14 cellular contexts compared by ENCODE assay signal in genomic region chr2:207131634-207132418, GRCh38. TPM values are rescaled to one million over a fixed set of nuclear protein-coding genes. Genes with fewer than 3 reads are reported as not detected.
DNase-seq lines count a peak whose midpoint lies in the region; ATAC-seq, FAIRE-seq and TF ChIP-seq lines count a peak whose summit lies in the region.
"Had no signal": no experiment of that assay in that cellular context is flagged by ENCODE, and none has a peak within 500 bp of the region (broad histone marks: within the 10 kb centered on the region; RNA-seq: fewer than 3 reads in every experiment).

No MANE protein-coding gene starts in this region.

- TF ChIP-seq CTCF in CD4-positive, alpha-beta T cell (IDR thresholded peaks at IDR 0.05) = no peak
- TF ChIP-seq CTCF in KMS-11 (conservative IDR thresholded peaks at IDR 0.05; ENCODE audit: low read depth, low read length) (no peak), endothelial cell of umbilical vein (IDR thresholded peaks at IDR 0.05; ENCODE audit: extremely low read depth in 1 of 2, insufficient read depth in 1 of 2, low read depth in 1 of 2, low read length in 2 of 2) (no peak), RWPE1 (conservative IDR thresholded peaks at IDR 0.05; ENCODE audit: low read depth) (no peak)

- no peak overlapping the region for H3K27ac ChIP-seq in CD4-positive, alpha-beta T cell (ENCODE audit: low read depth, low read length)
- peak overlapping the region; percentile 84 for H3K27ac ChIP-seq in KMS-11
- H3K27ac ChIP-seq in endothelial cell of umbilical vein (ENCODE audit: insufficient read depth, low read depth, low read length) = peak overlapping the region; percentile 94
- H3K27ac ChIP-seq in rectal smooth muscle tissue (ENCODE audit: low read depth, low read length) = peak overlapping the region; percentile 24
- no peak overlapping the region for H3K27ac ChIP-seq in RWPE1

- no peak overlapping the region for H3K4me3 Mint-ChIP-seq in CD4-positive, alpha-beta T cell

- H3K9ac ChIP-seq in KMS-11 (peak overlapping the region; percentile 3; the same call in 1 of the 2 replicates), endothelial cell of umbilical vein (replicated peaks; ENCODE audit: extremely low read depth, insufficient read depth, low read length) (peak overlapping the region; percentile 33), rectal smooth muscle tissue (ENCODE audit: low read length) (no peak overlapping the region)

- no peaks in the 10 kb centered on the region for H3K9me3 Mint-ChIP-seq in CD4-positive, alpha-beta T cell

- TF ChIP-seq POLR2A in endothelial cell of umbilical vein (IDR thresholded peaks at IDR 0.05; ENCODE audit: low read depth, low read length) = peak; percentile 50

- peaks cover 31% of the 10 kb centered on the region for H3K36me3 Mint-ChIP-seq in CD4-positive, alpha-beta T cell (ENCODE audit: low read depth)

- peaks cover 82% of the 10 kb centered on the region for H3K4me1 Mint-ChIP-seq in CD4-positive, alpha-beta T cell (ENCODE audit: low read depth)

- peak; percentile 82 for FAIRE-seq in endothelial cell of umbilical vein (lab: Jason Lieb, UNC)

- no peak overlapping the region for H2AFZ ChIP-seq in KMS-11 (ENCODE audit: low read depth)
- no peak overlapping the region for H2AFZ ChIP-seq in endothelial cell of umbilical vein (ENCODE audit: low read depth, low read length)

- dilution Hi-C loops in endothelial cell of umbilical vein (cut with MboI; ENCODE audit: extremely low pct_ligation_motif_present, low sequenced_read_pairs) = no loop called here

- ATAC-seq in CD4-positive, alpha-beta T cell (ENCODE audit: poor library complexity) = no peak
- ATAC-seq: HCT116 had no signal

- H3K4me2 ChIP-seq in KMS-11 (peak overlapping the region; percentile 78), endothelial cell of umbilical vein (ENCODE audit: insufficient read depth, low read length) (peak overlapping the region; percentile 20)

- POLR2A ChIA-PET in CD4-positive, alpha-beta T cell (lab: Charles Lee) = interaction anchor here (1.2 to 5.0 kb wide), 3 partner anchors 11 to 34 kb away, joined by 3 to 29 read pairs (median 14); partner anchors contain the start of gene KLF7
- POLR2A ChIA-PET in endothelial cell of umbilical vein (lab: Charles Lee) = no interaction called here
- POLR2A ChIA-PET in RWPE1 (lab: Yijun Ruan, JAX; ENCODE audit: low non-redundant PET) = no interaction called here

- H3K4me1 ChIP-seq in KMS-11 (ENCODE audit: low read depth, poor library complexity, severe bottlenecking) = peaks cover 66% of the 10 kb centered on the region
- H3K4me1 ChIP-seq in endothelial cell of umbilical vein (ENCODE audit: control insufficient read depth, extremely low read depth, insufficient read depth, low read length) = peaks cover 80% of the 10 kb centered on the region
- peaks cover 35% of the 10 kb centered on the region for H3K4me1 ChIP-seq in rectal smooth muscle tissue (ENCODE audit: control insufficient read depth, insufficient read depth, low read length)

- CTCF ChIA-PET in CD4-positive, alpha-beta T cell (lab: Charles Lee) = interaction anchor here (0.9 to 1.5 kb wide), 3 partner anchors 11 to 86 kb away, joined by 3 to 6 read pairs (median 3); no protein-coding TSS in a partner anchor
- CTCF ChIA-PET in endothelial cell of umbilical vein (lab: Charles Lee) (interaction anchor here (0.5 to 4.8 kb wide), 8 partner anchors 9 to 341 kb away, joined by 3 to 29 read pairs (median 7); no protein-coding TSS in a partner anchor), RWPE1 (lab: Yijun Ruan, JAX) (interaction anchor here (0.6 to 0.7 kb wide), 2 partner anchors 126 to 277 kb away, joined by 3 read pairs; no protein-coding TSS in a partner anchor)

- H3K9me1 ChIP-seq in endothelial cell of umbilical vein (replicated peaks; ENCODE audit: control insufficient read depth, extremely low read depth, insufficient read depth, low read length) = no peaks in the 10 kb centered on the region

- no peaks in the 10 kb centered on the region for H3K9me3 ChIP-seq in CD4-positive, alpha-beta T cell (ENCODE audit: control insufficient read depth, low read length)
- no peaks in the 10 kb centered on the region for H3K9me3 ChIP-seq in endothelial cell of umbilical vein (replicated peaks; ENCODE audit: control insufficient read depth, insufficient read depth, low read length)

- H3K4me3 ChIP-seq in KMS-11 (IDR thresholded peaks at IDR 0.05; ENCODE audit: insufficient read depth, low read depth, low read length) = no peak overlapping the region
- no peak overlapping the region for H3K4me3 ChIP-seq in endothelial cell of umbilical vein (replicated peaks in 1 of 3; ENCODE audit: insufficient read depth in 1 of 3, low read depth in 1 of 3, low read length in 3 of 3)
- H3K4me3 ChIP-seq in rectal smooth muscle tissue (ENCODE audit: low read length) = no peak overlapping the region

- H3K27ac Mint-ChIP-seq in CD4-positive, alpha-beta T cell = peak overlapping the region; percentile 57

- intact Hi-C loops in CD4-positive, alpha-beta T cell (cut with DNase I, micrococcal nuclease) = loop anchor here in 1 of 2 experiments (5.0 kb wide), 1 partner anchor 35 kb away; the partner anchor contains the start of gene KLF7
- intact Hi-C loops in endothelial cell of umbilical vein (cut with micrococcal nuclease) = loop anchor here (1.0 to 10.0 kb wide), 2 partner anchors 11 to 147 kb away; no protein-coding TSS in a partner anchor

- H3K79me2 ChIP-seq in KMS-11 (ENCODE audit: insufficient read depth, low read depth) = peaks cover 38% of the 10 kb centered on the region; the same call in 1 of the 2 replicates
- peaks cover 96% of the 10 kb centered on the region for H3K79me2 ChIP-seq in endothelial cell of umbilical vein (ENCODE audit: control insufficient read depth, insufficient read depth, low read length)

- no peaks in the 10 kb centered on the region for H3K36me3 ChIP-seq in KMS-11 (ENCODE audit: insufficient read depth)
- peaks cover 0 to 2% of the 10 kb centered on the region in 2 experiments for H3K36me3 ChIP-seq in endothelial cell of umbilical vein (ENCODE audit: control insufficient read depth in 2 of 2, extremely low read depth in 1 of 2, insufficient read depth in 2 of 2, low read length in 2 of 2)
- no peaks in the 10 kb centered on the region for H3K36me3 ChIP-seq in rectal smooth muscle tissue (ENCODE audit: control insufficient read depth, insufficient read depth, low read length)

- TSS peak; percentile 56 for BruUV-seq in endothelial cell of umbilical vein (replicated peaks; lab: Mats Ljungman, UMichigan)

- no peaks in the 10 kb centered on the region for H3K27me3 ChIP-seq in CD4-positive, alpha-beta T cell (ENCODE audit: control insufficient read depth, insufficient read depth, low read length)
- no peaks in the 10 kb centered on the region for H3K27me3 ChIP-seq in KMS-11 (ENCODE audit: insufficient read depth, low read depth)
- H3K27me3 ChIP-seq in endothelial cell of umbilical vein (ENCODE audit: control insufficient read depth in 2 of 2, insufficient read depth in 2 of 2, low read length in 2 of 2) = no peaks in the 10 kb centered on the region
- H3K27me3 ChIP-seq in rectal smooth muscle tissue (ENCODE audit: control insufficient read depth, insufficient read depth, low read length) = no peaks in the 10 kb centered on the region

- H4K20me1 ChIP-seq in KMS-11 (ENCODE audit: insufficient read depth) = no peaks in the 10 kb centered on the region
- no peaks in the 10 kb centered on the region for H4K20me1 ChIP-seq in endothelial cell of umbilical vein (replicated peaks; ENCODE audit: control insufficient read depth, extremely low read depth, insufficient read depth, low read length)

- no peak for DNase-seq in CD4-positive, alpha-beta T cell
- DNase-seq in endothelial cell of umbilical vein (ENCODE audit: low read depth, low spot score) (peak; percentile 71), RWPE1 (ENCODE audit: low spot score) (no peak), midbrain (lab: John Stamatoyannopoulos, UW) (no peak), NCI-H2196 (lab: John Stamatoyannopoulos, UW; ENCODE audit: unreplicated experiment) (no peak)
- no peak for DNase-seq in stimulated activated CD4-positive, alpha-beta T cell treated with anti-CD3 and anti-CD28 coated beads, Interleukin-12 subunit alpha, Interleukin-12 subunit beta, amount 100 ng/mL, for 4 hours
- DNase-seq: activated CD4-positive, alpha-beta T cell treated with anti-CD3 and anti-CD28 coated beads for 1 hour; erythroblast; NCI-H526 treated with DMSO at 0.1 percent for 48 hours; occipital lobe; stimulated activated CD4-positive, alpha-beta T cell treated with anti-CD3 and anti-CD28 coated beads, Interleukin-4, amount 100 ng/mL, for 1 hour had no signal

- H3K27me3 Mint-ChIP-seq in CD4-positive, alpha-beta T cell = no peaks in the 10 kb centered on the region

TF ChIP-seq in endothelial cell of umbilical vein, 7 proteins besides CTCF, POLR2A, EP300 and RAD21:
- TF ChIP-seq JUN (IDR thresholded peaks at IDR 0.05; ENCODE audit: borderline replicate concordance, insufficient read depth, insufficient read length, low read depth) (peak; percentile 36), POLR2AphosphoS5 (IDR thresholded peaks at IDR 0.05; ENCODE audit: insufficient read depth, low read depth, low read length) (peak; percentile 22), FOS (IDR thresholded peaks at IDR 0.05; ENCODE audit: borderline replicate concordance, insufficient read depth, low read length) (peak; percentile 39), GATA2 (IDR thresholded peaks at IDR 0.05; ENCODE audit: insufficient read depth, insufficient read length, low read depth, low read length) (no peak)

RNA-seq across cellular contexts. Expression of gene KLF7, which starts 33.9 kb away (rescaled TPM):
- 10 to 100 TPM; 90.1 to 96.9 TPM for total RNA-seq in CD4-positive, alpha-beta T cell
- total RNA-seq in endothelial cell of umbilical vein = 42.9 and 53.7 TPM in 2 replicates
- 29.0 and 32.8 TPM in 2 replicates for polyA plus RNA-seq in endothelial cell of umbilical vein
- polyA plus RNA-seq in endothelial cell of umbilical vein (2011; cell fraction: cytosol; rRNA removed) = 20.1 and 30.8 TPM in 2 replicates
- 73.6 and 75.1 TPM in 2 replicates for polyA plus RNA-seq in endothelial cell of umbilical vein (2011; cell fraction: nucleus; rRNA removed)
- 19.7 and 20.4 TPM in 2 replicates for polyA plus RNA-seq in endothelial cell of umbilical vein (2012)
- polyA minus RNA-seq in endothelial cell of umbilical vein = 81.9 and 86.4 TPM in 2 replicates
- polyA minus RNA-seq in endothelial cell of umbilical vein (2011; cell fraction: cytosol; rRNA and poly(A)+ RNA removed) = 1.2 TPM
- polyA minus RNA-seq in endothelial cell of umbilical vein (2011; cell fraction: nucleus; rRNA and poly(A)+ RNA removed) = 99.2 and 119 TPM in 2 replicates

Comparison
In these comparisons a context has a peak if more than half of its experiments do, and no peak if none do; other contexts are left out.
1. H3K27ac ChIP-seq: peak in KMS-11 (single experiment), endothelial cell of umbilical vein (single experiment) and rectal smooth muscle tissue (single experiment); none in CD4-positive, alpha-beta T cell (single experiment) and RWPE1 (single experiment).